ENCODE assay signal across 8 cellular contexts in the genomic region with DNA sequence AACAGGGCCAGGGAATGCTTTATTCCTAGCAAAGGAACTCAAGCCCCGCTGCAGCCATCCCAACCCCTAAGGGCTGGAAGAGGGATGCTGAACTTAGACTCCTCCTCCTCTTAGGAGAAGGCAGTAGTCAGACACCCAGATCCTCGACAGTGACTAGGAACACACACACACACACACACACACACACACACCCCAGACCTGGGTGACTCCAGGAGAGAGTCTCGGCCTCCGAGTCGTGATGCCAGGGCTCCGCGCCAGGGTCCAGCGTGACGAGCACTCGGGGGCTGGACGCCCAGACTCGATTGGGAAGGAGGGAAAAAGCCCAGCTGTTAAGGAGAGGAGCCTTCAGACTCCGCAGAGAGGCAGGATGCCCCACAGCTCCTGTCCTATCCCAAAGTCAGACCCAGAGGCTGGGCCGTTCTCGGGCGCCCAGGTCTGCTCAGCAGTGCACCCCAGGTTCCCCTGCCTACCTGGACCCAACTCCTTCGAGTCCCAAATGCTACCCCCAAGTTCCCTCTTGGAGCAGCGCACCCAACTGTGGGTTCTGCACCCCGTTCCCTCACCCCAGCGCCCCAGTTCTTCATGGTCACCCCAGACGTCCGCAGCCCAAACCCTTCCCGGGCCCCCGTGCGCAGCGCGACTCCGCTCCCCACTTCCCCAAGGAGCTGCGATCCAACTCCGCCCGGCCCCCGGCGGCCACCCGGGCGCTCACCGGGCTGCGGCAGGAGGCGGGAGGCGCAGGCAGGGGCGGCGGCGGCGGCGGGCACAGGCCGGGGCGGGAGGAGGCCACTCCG. TPM values are rescaled to one million over a fixed set of nuclear protein-coding genes. Genes with fewer than 3 reads are reported as not detected.
DNase-seq lines count a peak whose midpoint lies in the region; ATAC-seq and TF ChIP-seq lines count a peak whose summit lies in the region.

No MANE protein-coding gene starts in this region.

- TF ChIP-seq POLR2A in stomach (IDR thresholded peaks at IDR 0.05) = no peak

- intact Hi-C loops in stomach (cut with DNase I; ENCODE audit: low total_unique reads) = no loop called here

- H3K9me3 ChIP-seq in stomach = no peaks in the 10 kb centered on the region

- TF ChIP-seq CTCF in cardiac fibroblast (IDR thresholded peaks at IDR 0.05; ENCODE audit: low read depth, low read length) (no peak), stomach (IDR thresholded peaks at IDR 0.05) (no peak)

- H3K4me1 ChIP-seq in stomach = peaks cover 48 to 58% (median 57%) of the 10 kb centered on the region in 4 donors

- WGBS in stomach, 5 donors = 1 to 2% (median 1%) methylated on average over 28 to 47 of the region's 47 CpGs

- peak overlapping the region; percentile 79 to 94 (median 90) for H3K27ac ChIP-seq in stomach

- no peak for TF ChIP-seq EP300 in stomach (IDR thresholded peaks at IDR 0.05)

- no peaks in the 10 kb centered on the region for H3K27me3 ChIP-seq in stomach

- peak; percentile 14 for DNase-seq in activated naive CD4-positive, alpha-beta T cell treated with Interleukin-2 at 50 U/mL for 16 hours
- DNase-seq in activated naive CD4-positive, alpha-beta T cell (lab: John Stamatoyannopoulos, UW) = no peak
- DNase-seq in NCI-H1105 treated with DMSO at 0.1 percent for 48 hours (lab: John Stamatoyannopoulos, UW) = peak; percentile 27
- peak; percentile 54 to 67 for DNase-seq in cardiac fibroblast (ENCODE audit: low read depth in 2 of 2)
- DNase-seq in left lobe of liver (ENCODE audit: low spot score) = peak; percentile 70
- DNase-seq in stomach = peak; percentile 56

- H3K36me3 ChIP-seq in stomach = no peaks in the 10 kb centered on the region

- peak; percentile 3 for ATAC-seq in left lobe of liver
- ATAC-seq in HG03095 (IDR thresholded peaks at IDR 0.05; ENCODE audit: unreplicated experiment) = no peak
- no peak for ATAC-seq in GM18858 (IDR thresholded peaks at IDR 0.05; ENCODE audit: unreplicated experiment)

- H3K4me3 ChIP-seq in cardiac fibroblast (replicated peaks in 1 of 2; ENCODE audit: low read depth in 2 of 2, low read length in 2 of 2) (peak overlapping the region; percentile 70 to 84), stomach (peak overlapping the region; percentile 72 to 91 (median 81))

RNA-seq across cellular contexts. Expression of gene BMF, which starts 0.4 kb away (rescaled TPM):
- total RNA-seq in left lobe of liver = 3.3 TPM
- total RNA-seq in stomach = 10 to 100 TPM in 3 of 5 donors, 1 to 10 TPM in 2; 2.2 to 11.7 (median 10.7) TPM
- 1 to 10 TPM; 3.8 to 6.5 (median 5.1) TPM for polyA plus RNA-seq in stomach

RNA-seq across cellular contexts. Expression of gene BUB1B, which starts 52.6 kb away (rescaled TPM):
- 0.68 TPM for total RNA-seq in left lobe of liver
- 10 to 100 TPM in 1 of 5 donors, 1 to 10 TPM in 4; 1.8 to 25.0 (median 4.6) TPM for total RNA-seq in stomach
- polyA plus RNA-seq in stomach = 1 to 10 TPM; 1.6 to 5.6 (median 2.6) TPM

Comparison
In these comparisons a context has a peak if more than half of its experiments do, and no peak if none do; other contexts are left out.
1. DNase-seq: peak in activated naive CD4-positive, alpha-beta T cell treated with Interleukin-2 at 50 U/mL for 16 hours (single experiment), NCI-H1105 treated with DMSO at 0.1 percent for 48 hours (single experiment), cardiac fibroblast (2 of 2), left lobe of liver (single experiment) and stomach (single experiment); none in activated naive CD4-positive, alpha-beta T cell (0 of 4).